Comparison of ENCODE assay signal across 1 cellular context in the genomic region with DNA sequence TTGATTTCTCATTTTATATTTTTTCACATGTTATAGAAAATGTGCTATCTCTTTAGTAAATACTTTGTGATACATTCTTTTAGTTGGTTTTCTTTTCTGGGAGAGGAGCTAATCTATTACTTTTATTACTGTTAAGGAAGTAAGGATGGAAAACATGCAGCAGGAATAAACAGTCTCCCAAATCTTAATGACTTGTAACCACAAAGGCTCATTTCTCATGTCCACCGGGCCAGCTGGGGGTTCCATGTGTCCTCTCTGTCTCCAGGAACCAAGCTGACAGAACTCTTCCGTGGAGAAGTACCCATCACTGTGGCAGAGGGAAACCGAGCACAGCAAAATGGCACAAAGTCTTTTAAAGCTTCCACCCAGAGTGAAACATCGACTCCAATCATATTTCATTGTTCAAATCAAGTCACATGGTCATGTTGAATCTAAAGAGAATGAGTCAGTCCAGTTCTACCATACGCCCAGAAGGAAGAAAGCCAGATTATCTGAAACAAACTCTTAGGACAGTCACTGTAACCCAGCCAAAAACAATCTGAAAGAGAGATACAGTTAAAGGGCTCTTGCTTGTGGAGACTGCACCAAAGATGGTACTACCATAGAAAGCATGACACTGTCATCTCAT.
TF ChIP-seq lines count a peak whose summit lies in the region.

No MANE protein-coding gene starts in this region.

TF ChIP-seq in GM23338, 12 proteins besides CTCF, POLR2A, EP300 and RAD21 (continued from another document):
- TF ChIP-seq, protein P1, sequence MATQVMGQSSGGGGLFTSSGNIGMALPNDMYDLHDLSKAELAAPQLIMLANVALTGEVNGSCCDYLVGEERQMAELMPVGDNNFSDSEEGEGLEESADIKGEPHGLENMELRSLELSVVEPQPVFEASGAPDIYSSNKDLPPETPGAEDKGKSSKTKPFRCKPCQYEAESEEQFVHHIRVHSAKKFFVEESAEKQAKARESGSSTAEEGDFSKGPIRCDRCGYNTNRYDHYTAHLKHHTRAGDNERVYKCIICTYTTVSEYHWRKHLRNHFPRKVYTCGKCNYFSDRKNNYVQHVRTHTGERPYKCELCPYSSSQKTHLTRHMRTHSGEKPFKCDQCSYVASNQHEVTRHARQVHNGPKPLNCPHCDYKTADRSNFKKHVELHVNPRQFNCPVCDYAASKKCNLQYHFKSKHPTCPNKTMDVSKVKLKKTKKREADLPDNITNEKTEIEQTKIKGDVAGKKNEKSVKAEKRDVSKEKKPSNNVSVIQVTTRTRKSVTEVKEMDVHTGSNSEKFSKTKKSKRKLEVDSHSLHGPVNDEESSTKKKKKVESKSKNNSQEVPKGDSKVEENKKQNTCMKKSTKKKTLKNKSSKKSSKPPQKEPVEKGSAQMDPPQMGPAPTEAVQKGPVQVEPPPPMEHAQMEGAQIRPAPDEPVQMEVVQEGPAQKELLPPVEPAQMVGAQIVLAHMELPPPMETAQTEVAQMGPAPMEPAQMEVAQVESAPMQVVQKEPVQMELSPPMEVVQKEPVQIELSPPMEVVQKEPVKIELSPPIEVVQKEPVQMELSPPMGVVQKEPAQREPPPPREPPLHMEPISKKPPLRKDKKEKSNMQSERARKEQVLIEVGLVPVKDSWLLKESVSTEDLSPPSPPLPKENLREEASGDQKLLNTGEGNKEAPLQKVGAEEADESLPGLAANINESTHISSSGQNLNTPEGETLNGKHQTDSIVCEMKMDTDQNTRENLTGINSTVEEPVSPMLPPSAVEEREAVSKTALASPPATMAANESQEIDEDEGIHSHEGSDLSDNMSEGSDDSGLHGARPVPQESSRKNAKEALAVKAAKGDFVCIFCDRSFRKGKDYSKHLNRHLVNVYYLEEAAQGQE (IDR thresholded peaks at IDR 0.05; ENCODE audit: unreplicated experiment): no peak
- no peak for TF ChIP-seq EZH2 (IDR thresholded peaks at IDR 0.05; ENCODE audit: low read depth, unreplicated experiment)
- no peak for TF ChIP-seq NANOG (IDR thresholded peaks at IDR 0.05; ENCODE audit: borderline replicate concordance)
- TF ChIP-seq, protein P2, sequence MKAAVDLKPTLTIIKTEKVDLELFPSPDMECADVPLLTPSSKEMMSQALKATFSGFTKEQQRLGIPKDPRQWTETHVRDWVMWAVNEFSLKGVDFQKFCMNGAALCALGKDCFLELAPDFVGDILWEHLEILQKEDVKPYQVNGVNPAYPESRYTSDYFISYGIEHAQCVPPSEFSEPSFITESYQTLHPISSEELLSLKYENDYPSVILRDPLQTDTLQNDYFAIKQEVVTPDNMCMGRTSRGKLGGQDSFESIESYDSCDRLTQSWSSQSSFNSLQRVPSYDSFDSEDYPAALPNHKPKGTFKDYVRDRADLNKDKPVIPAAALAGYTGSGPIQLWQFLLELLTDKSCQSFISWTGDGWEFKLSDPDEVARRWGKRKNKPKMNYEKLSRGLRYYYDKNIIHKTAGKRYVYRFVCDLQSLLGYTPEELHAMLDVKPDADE (IDR thresholded peaks at IDR 0.05): no peak
- no peak for TF ChIP-seq POLR2AphosphoS5 (IDR thresholded peaks at IDR 0.05; ENCODE audit: low read depth)
